Comparison of ENCODE assay signal across 8 cellular contexts in genomic region chr12:120445911-120446909, GRCh38. TPM values are rescaled to one million over a fixed set of nuclear protein-coding genes. Genes with fewer than 3 reads are reported as not detected.
DNase-seq lines count a peak whose midpoint lies in the region; ATAC-seq and TF ChIP-seq lines count a peak whose summit lies in the region.

Gene GATC (plus strand): TSS chr12:120446444. CDS start chr12:120446481, 37 bp downstream.
Gene TRIAP1 (minus strand): TSS chr12:120446384. CDS start chr12:120446372, 12 bp downstream.

- TF ChIP-seq CTCF in DOHH2 (IDR thresholded peaks at IDR 0.05; ENCODE audit: low read depth, low read length, poor library complexity, severe bottlenecking) = no peak

- H3K9me3 Mint-ChIP-seq in activated T-helper 17 cell treated with anti-CD3 and anti-CD28 coated beads, Interleukin-2, amount 50 U/mL, for 72 hours = no peaks in the 10 kb centered on the region
- no peaks in the 10 kb centered on the region for H3K9me3 Mint-ChIP-seq in natural killer cell treated with Interleukin-12 subunit alpha and Interleukin-12 subunit beta and Interleukin-15 and Interleukin-18, amount 100 ng/mL, for 72 hours

- H3K4me3 ChIP-seq in DOHH2 (ENCODE audit: low read length) = peak within 1 kb of the TSS; percentile 97

- peaks cover 33% of the 10 kb centered on the region for H3K4me1 ChIP-seq in DOHH2 (ENCODE audit: control insufficient read depth, low read length)

- H3K9me2 ChIP-seq in DOHH2 (replicated peaks; ENCODE audit: control insufficient read depth, low read length) = no peaks in the 10 kb centered on the region

- H3K36me3 ChIP-seq in DOHH2 (ENCODE audit: control insufficient read depth, low read length) (peaks cover 70% of the 10 kb centered on the region), KOPT-K1 (ENCODE audit: insufficient read depth, low read length) (peaks cover 65% of the 10 kb centered on the region)

- peak within 1 kb of the TSS; percentile 99 for H3K27ac Mint-ChIP-seq in activated T-helper 17 cell treated with anti-CD3 and anti-CD28 coated beads, Interleukin-2, amount 50 U/mL, for 72 hours
- H3K27ac Mint-ChIP-seq in natural killer cell treated with Interleukin-12 subunit alpha and Interleukin-12 subunit beta and Interleukin-15 and Interleukin-18, amount 100 ng/mL, for 72 hours = peak within 1 kb of the TSS; percentile 94 to 95

- H3K27ac ChIP-seq in DOHH2 (ENCODE audit: low read depth, low read length) (peak within 1 kb of the TSS; percentile 69), KOPT-K1 (ENCODE audit: low read depth, low read length, poor library complexity, severe bottlenecking) (peak within 1 kb of the TSS; percentile 80)

- peaks cover 90% of the 10 kb centered on the region for H3K36me3 Mint-ChIP-seq in activated T-helper 17 cell treated with anti-CD3 and anti-CD28 coated beads, Interleukin-2, amount 50 U/mL, for 72 hours (ENCODE audit: low read depth)
- peaks cover 11% of the 10 kb centered on the region for H3K36me3 Mint-ChIP-seq in natural killer cell treated with Interleukin-12 subunit alpha and Interleukin-12 subunit beta and Interleukin-15 and Interleukin-18, amount 100 ng/mL, for 72 hours

- peak within 1 kb of the TSS; percentile 99 for H3K4me3 Mint-ChIP-seq in activated T-helper 17 cell treated with anti-CD3 and anti-CD28 coated beads, Interleukin-2, amount 50 U/mL, for 72 hours
- H3K4me3 Mint-ChIP-seq in natural killer cell treated with Interleukin-12 subunit alpha and Interleukin-12 subunit beta and Interleukin-15 and Interleukin-18, amount 100 ng/mL, for 72 hours = peak within 1 kb of the TSS; percentile 96

- no peaks in the 10 kb centered on the region for H3K27me3 ChIP-seq in DOHH2 (ENCODE audit: control insufficient read depth, low read length)

- peaks cover 13% of the 10 kb centered on the region for H3F3A ChIP-seq in DOHH2 (ENCODE audit: control insufficient read depth, insufficient read depth)

- peak within 1 kb of the TSS; percentile 78 for H3K4me2 ChIP-seq in DOHH2 (ENCODE audit: low read length)

- H3K79me2 ChIP-seq in DOHH2 (ENCODE audit: control insufficient read depth, low read length) = peaks cover 91% of the 10 kb centered on the region

- H3K4me1 Mint-ChIP-seq in activated T-helper 17 cell treated with anti-CD3 and anti-CD28 coated beads, Interleukin-2, amount 50 U/mL, for 72 hours = peaks cover 7% of the 10 kb centered on the region
- H3K4me1 Mint-ChIP-seq in natural killer cell treated with Interleukin-12 subunit alpha and Interleukin-12 subunit beta and Interleukin-15 and Interleukin-18, amount 100 ng/mL, for 72 hours (ENCODE audit: low read depth in 2 of 2) = peaks cover 27 to 31% of the 10 kb centered on the region in 2 donors

- DNase-seq in RPMI7951 (ENCODE audit: low read depth) = peak; percentile 69
- peak; percentile 67 for DNase-seq in fibroblast of peridontal ligament (ENCODE audit: extremely low read depth)
- DNase-seq in natural killer cell treated with Interleukin-12 subunit alpha and Interleukin-12 subunit beta and Interleukin-15 and Interleukin-18, amount 100 ng/mL, for 72 hours (ENCODE audit: low spot score) = peak; percentile 88
- peak; percentile 93 for DNase-seq in stimulated activated naive CD8-positive, alpha-beta T cell treated with anti-CD3 and anti-CD28 coated beads, Interleukin-15, Interleukin-2, amounts not matched to agents 100 U/mL and 50 U/mL, for 24 hours

- H4K20me1 ChIP-seq in DOHH2 (ENCODE audit: control insufficient read depth, insufficient read depth, low read depth, low read length) = no peaks in the 10 kb centered on the region

- no peaks in the 10 kb centered on the region for H3K27me3 Mint-ChIP-seq in activated T-helper 17 cell treated with anti-CD3 and anti-CD28 coated beads, Interleukin-2, amount 50 U/mL, for 72 hours
- no peaks in the 10 kb centered on the region for H3K27me3 Mint-ChIP-seq in natural killer cell treated with Interleukin-12 subunit alpha and Interleukin-12 subunit beta and Interleukin-15 and Interleukin-18, amount 100 ng/mL, for 72 hours

- peak; percentile 85 for ATAC-seq in GM21786 (IDR thresholded peaks at IDR 0.05; ENCODE audit: unreplicated experiment)
- peak; percentile 99 for ATAC-seq in activated T-helper 17 cell treated with anti-CD3 and anti-CD28 coated beads, Interleukin-2, amount 50 U/mL, for 72 hours (replicated peaks)
- ATAC-seq in natural killer cell treated with Interleukin-12 subunit alpha and Interleukin-12 subunit beta and Interleukin-15 and Interleukin-18, amount 100 ng/mL, for 72 hours = peak; percentile 98 to 99
- ATAC-seq in stimulated activated naive CD8-positive, alpha-beta T cell treated with anti-CD3 and anti-CD28 coated beads, Interleukin-15, Interleukin-2, amounts not matched to agents 100 U/mL and 50 U/mL, for 24 hours = peak; percentile 95

- H3K9me3 ChIP-seq in DOHH2 (ENCODE audit: control insufficient read depth, insufficient read depth, low read length) = no peaks in the 10 kb centered on the region
- no peaks in the 10 kb centered on the region for H3K9me3 ChIP-seq in KOPT-K1 (ENCODE audit: insufficient read depth, low read length, poor library complexity, severe bottlenecking)

RNA-seq across cellular contexts. Expression of gene GATC, which starts in this region (rescaled TPM):
- 17.7 and 17.8 TPM in 2 replicates for total RNA-seq in RPMI7951 (2014; rRNA removed; shearing (Covaris generic))
- 10 to 100 TPM; 33.2 to 41.3 TPM for total RNA-seq in activated T-helper 17 cell treated with anti-CD3 and anti-CD28 coated beads, Interleukin-2, amount 50 U/mL, for 72 hours
- total RNA-seq in natural killer cell treated with Interleukin-12 subunit alpha and Interleukin-12 subunit beta and Interleukin-15 and Interleukin-18, amount 100 ng/mL, for 72 hours = 10 to 100 TPM; 28.2 to 31.8 TPM

RNA-seq across cellular contexts. Expression of gene TRIAP1, which starts in this region (rescaled TPM):
- total RNA-seq in RPMI7951 (2014; rRNA removed; shearing (Covaris generic)) = 26.9 and 33.5 TPM in 2 replicates
- total RNA-seq in activated T-helper 17 cell treated with anti-CD3 and anti-CD28 coated beads, Interleukin-2, amount 50 U/mL, for 72 hours = 10 to 100 TPM; 31.8 to 58.6 TPM
- 10 to 100 TPM; 28.9 to 36.2 TPM for total RNA-seq in natural killer cell treated with Interleukin-12 subunit alpha and Interleukin-12 subunit beta and Interleukin-15 and Interleukin-18, amount 100 ng/mL, for 72 hours

Comparison
In these comparisons a context has a peak if more than half of its experiments do, and no peak if none do; other contexts are left out.
1. Peak in every context shown above with its lines: DNase-seq, ATAC-seq, H3K4me3 ChIP-seq and H3K27ac ChIP-seq.